In genomic region chr10:11604742-11605650, GRCh38 we compare ENCODE assay signal across 10 cellular contexts. TPM values are rescaled to one million over a fixed set of nuclear protein-coding genes. Genes with fewer than 3 reads are reported as not detected.
DNase-seq lines count a peak whose midpoint lies in the region; ATAC-seq and TF ChIP-seq lines count a peak whose summit lies in the region.
"Had no signal": no experiment of that assay in that cellular context is flagged by ENCODE, and none has a peak within 500 bp of the region (broad histone marks: within the 10 kb centered on the region; RNA-seq: fewer than 3 reads in every experiment).

No MANE protein-coding gene starts in this region.

- H3K36me3 ChIP-seq in smooth muscle cell (ENCODE audit: low read depth): no peaks in the 10 kb centered on the region

- no peaks in the 10 kb centered on the region for H3K27me3 ChIP-seq in smooth muscle cell (ENCODE audit: low read depth)

- H3K9me3 Mint-ChIP-seq in activated T-cell treated with anti-CD3 and anti-CD28 coated beads, Interleukin-2, amount 50 U/mL, for 72 hours: no peaks in the 10 kb centered on the region
- no peaks in the 10 kb centered on the region for H3K9me3 Mint-ChIP-seq in activated T-helper 17 cell treated with anti-CD3 and anti-CD28 coated beads, Interleukin-2, amount 50 U/mL, for 72 hours
- H3K9me3 Mint-ChIP-seq: activated CD4-positive, alpha-beta memory T cell treated with anti-CD3 and anti-CD28 coated beads for 36 hours had no signal

- 71% methylated on average over 2 of the region's 2 CpGs for WGBS in smooth muscle cell (ENCODE audit: low lambda C conversion rate)

- H3K27ac ChIP-seq in smooth muscle cell (ENCODE audit: low read depth): peak overlapping the region; percentile 4

- H3F3A ChIP-seq in smooth muscle cell (ENCODE audit: low read depth): peaks cover 15% of the 10 kb centered on the region

- no peak for DNase-seq in activated T-cell treated with anti-CD3 and anti-CD28 coated beads, Interleukin-2, amount 50 U/mL, for 72 hours
- no peak for DNase-seq in activated T-cell treated with anti-CD3 and anti-CD28 coated beads, Interleukin-2, amount 50 U/mL, for 48 hours
- no peak for DNase-seq in smooth muscle cell (lab: John Stamatoyannopoulos, UW; ENCODE audit: unreplicated experiment)
- no peak for DNase-seq in HPDE6-E6E7 (ENCODE audit: extremely low spot score)
- DNase-seq: activated CD4-positive, alpha-beta memory T cell treated with anti-CD3 and anti-CD28 coated beads for 36 hours; nephron progenitor cell had no signal

- no peak overlapping the region for H3K9ac ChIP-seq in smooth muscle cell (ENCODE audit: low read depth)

- peaks cover 32% of the 10 kb centered on the region for H3K4me1 ChIP-seq in smooth muscle cell (ENCODE audit: low read depth)

- H3K9me3 ChIP-seq in smooth muscle cell (replicated peaks; ENCODE audit: low read depth): no peaks in the 10 kb centered on the region

- no peak overlapping the region for H2AFZ ChIP-seq in smooth muscle cell (ENCODE audit: low read depth)

- H3K4me3 ChIP-seq in smooth muscle cell: no peak overlapping the region

- peak overlapping the region; percentile 31 to 70 for H3K4me3 Mint-ChIP-seq in activated T-cell treated with anti-CD3 and anti-CD28 coated beads, Interleukin-2, amount 50 U/mL, for 72 hours
- H3K4me3 Mint-ChIP-seq in activated T-helper 17 cell treated with anti-CD3 and anti-CD28 coated beads, Interleukin-2, amount 50 U/mL, for 72 hours: peak overlapping the region; percentile 2
- H3K4me3 Mint-ChIP-seq: activated CD4-positive, alpha-beta memory T cell treated with anti-CD3 and anti-CD28 coated beads for 36 hours; nephron progenitor cell had no signal

- H4K20me1 ChIP-seq in smooth muscle cell (ENCODE audit: low read depth): peaks cover 97% of the 10 kb centered on the region

- no peak for TF ChIP-seq CTCF in smooth muscle cell (IDR thresholded peaks at IDR 0.05; ENCODE audit: borderline replicate concordance, insufficient read depth, poor library complexity, severe bottlenecking)

- no peak for ATAC-seq in activated T-cell treated with anti-CD3 and anti-CD28 coated beads, Interleukin-2, amount 50 U/mL, for 72 hours (replicated peaks in 1 of 2)
- ATAC-seq in HG03432 (IDR thresholded peaks at IDR 0.05; ENCODE audit: unreplicated experiment) (peak; percentile 23), HG03095 (IDR thresholded peaks at IDR 0.05; ENCODE audit: unreplicated experiment) (no peak), GM18870 (IDR thresholded peaks at IDR 0.05; ENCODE audit: unreplicated experiment) (no peak)
- no peak for ATAC-seq in activated T-helper 17 cell treated with anti-CD3 and anti-CD28 coated beads, Interleukin-2, amount 50 U/mL, for 72 hours (replicated peaks)

- no peaks in the 10 kb centered on the region for H3K27me3 Mint-ChIP-seq in activated T-cell treated with anti-CD3 and anti-CD28 coated beads, Interleukin-2, amount 50 U/mL, for 72 hours (ENCODE audit: low read depth)
- H3K27me3 Mint-ChIP-seq in activated T-helper 17 cell treated with anti-CD3 and anti-CD28 coated beads, Interleukin-2, amount 50 U/mL, for 72 hours: peaks cover 3% of the 10 kb centered on the region
- H3K27me3 Mint-ChIP-seq: activated CD4-positive, alpha-beta memory T cell treated with anti-CD3 and anti-CD28 coated beads for 36 hours had no signal

- peak overlapping the region; percentile 7 for H3K27ac Mint-ChIP-seq in activated T-cell treated with anti-CD3 and anti-CD28 coated beads, Interleukin-2, amount 50 U/mL, for 72 hours
- H3K27ac Mint-ChIP-seq in activated T-helper 17 cell treated with anti-CD3 and anti-CD28 coated beads, Interleukin-2, amount 50 U/mL, for 72 hours: no peak overlapping the region
- H3K27ac Mint-ChIP-seq: activated CD4-positive, alpha-beta memory T cell treated with anti-CD3 and anti-CD28 coated beads for 36 hours; nephron progenitor cell had no signal

- peaks cover 0 to 3% of the 10 kb centered on the region in 2 donors for H3K36me3 Mint-ChIP-seq in activated T-cell treated with anti-CD3 and anti-CD28 coated beads, Interleukin-2, amount 50 U/mL, for 72 hours (ENCODE audit: insufficient read depth in 2 of 2)
- no peaks in the 10 kb centered on the region for H3K36me3 Mint-ChIP-seq in activated T-helper 17 cell treated with anti-CD3 and anti-CD28 coated beads, Interleukin-2, amount 50 U/mL, for 72 hours (ENCODE audit: low read depth)
- H3K36me3 Mint-ChIP-seq: activated CD4-positive, alpha-beta memory T cell treated with anti-CD3 and anti-CD28 coated beads for 36 hours had no signal

- peaks cover 65% of the 10 kb centered on the region for H3K4me1 Mint-ChIP-seq in activated T-cell treated with anti-CD3 and anti-CD28 coated beads, Interleukin-2, amount 50 U/mL, for 72 hours (ENCODE audit: low read depth)
- peaks cover 9% of the 10 kb centered on the region for H3K4me1 Mint-ChIP-seq in activated T-helper 17 cell treated with anti-CD3 and anti-CD28 coated beads, Interleukin-2, amount 50 U/mL, for 72 hours

- peaks cover 100% of the 10 kb centered on the region for H3K79me2 ChIP-seq in smooth muscle cell (ENCODE audit: low read depth)

- H3K4me2 ChIP-seq in smooth muscle cell: peak overlapping the region; percentile 43

RNA-seq across cellular contexts. Expression of gene USP6NL, which starts 6.5 kb away (rescaled TPM):
- total RNA-seq in activated T-cell treated with anti-CD3 and anti-CD28 coated beads, Interleukin-2, amount 50 U/mL, for 72 hours: 1 to 10 TPM; 2.3 to 3.9 TPM
- 1 to 10 TPM in 1 of 2 donors, under 1 TPM in 1; 0.74 to 1.7 TPM for total RNA-seq in activated T-helper 17 cell treated with anti-CD3 and anti-CD28 coated beads, Interleukin-2, amount 50 U/mL, for 72 hours
- total RNA-seq in smooth muscle cell: 32.8 and 34.0 TPM in 2 replicates
- polyA plus RNA-seq in smooth muscle cell: 12.0 and 16.1 TPM in 2 replicates
